In genomic region chr20:10710995-10711775, GRCh38 we compare ENCODE assay signal across 24 cellular contexts. TPM values are rescaled to one million over a fixed set of nuclear protein-coding genes. Genes with fewer than 3 reads are reported as not detected.
DNase-seq lines count a peak whose midpoint lies in the region; ATAC-seq and TF ChIP-seq lines count a peak whose summit lies in the region.
"Had no signal": no experiment of that assay in that cellular context is flagged by ENCODE, and none has a peak within 500 bp of the region (broad histone marks: within the 10 kb centered on the region; RNA-seq: fewer than 3 reads in every experiment).

No MANE protein-coding gene starts in this region.

- intact Hi-C loops in right cardiac atrium (cut with DNase I) (no loop called here), left ventricle myocardium superior (cut with micrococcal nuclease) (no loop called here), aorta (cut with DNase I) (no loop called here)

- H3K9me3 ChIP-seq in right cardiac atrium (ENCODE audit: control insufficient read depth, low read length) (no peaks in the 10 kb centered on the region), aorta (ENCODE audit: control insufficient read depth, low read length) (no peaks in the 10 kb centered on the region)
- H3K9me3 ChIP-seq: uterus had no signal

- H3K4me1 Mint-ChIP-seq in nephron progenitor cell: peaks cover 22% of the 10 kb centered on the region
- H3K4me1 Mint-ChIP-seq: activated CD4-positive, alpha-beta memory T cell treated with anti-CD3 and anti-CD28 coated beads, Interleukin-2, amount 10 ng/mL, durations not matched to agents 7 days and 5 days; activated naive CD8-positive, alpha-beta T cell treated with anti-CD3 and anti-CD28 coated beads for 36 hours; CD14-positive monocyte; immature natural killer cell; stimulated activated effector memory CD8-positive, alpha-beta T cell treated with anti-CD3 and anti-CD28 coated beads, Interleukin-12 subunit alpha, Interleukin-12 subunit beta, amount 100 ng/mL, for 72 hours had no signal

- WGBS in right cardiac atrium: 75% methylated on average over 6 of the region's 6 CpGs
- WGBS in aorta, 2 donors: 5 to 24% methylated on average over 6 of the region's 6 CpGs

- peak overlapping the region; percentile 0 for H3K27ac Mint-ChIP-seq in nephron progenitor cell
- H3K27ac Mint-ChIP-seq: activated CD4-positive, alpha-beta memory T cell treated with anti-CD3 and anti-CD28 coated beads, Interleukin-2, amount 10 ng/mL, durations not matched to agents 7 days and 5 days; activated naive CD8-positive, alpha-beta T cell treated with anti-CD3 and anti-CD28 coated beads for 36 hours; CD14-positive monocyte; immature natural killer cell; stimulated activated effector memory CD8-positive, alpha-beta T cell treated with anti-CD3 and anti-CD28 coated beads, Interleukin-12 subunit alpha, Interleukin-12 subunit beta, amount 100 ng/mL, for 72 hours had no signal

- H3K4me3 ChIP-seq in right cardiac atrium (ENCODE audit: low read length) (no peak overlapping the region), aorta (ENCODE audit: low read length in 2 of 2) (no peak overlapping the region)
- H3K4me3 ChIP-seq: dorsolateral prefrontal cortex, uterus had no signal

- H3K4me1 ChIP-seq in right cardiac atrium (ENCODE audit: control insufficient read depth, insufficient read depth, low read length) (no peaks in the 10 kb centered on the region), aorta (ENCODE audit: control insufficient read depth in 1 of 2, insufficient read depth in 2 of 2, low read length in 2 of 2) (peaks cover 1 to 6% of the 10 kb centered on the region in 2 donors)
- H3K4me1 ChIP-seq: uterus had no signal

- H3K27me3 Mint-ChIP-seq in nephron progenitor cell (ENCODE audit: low read depth, poor library complexity): no peaks in the 10 kb centered on the region

- H3K27ac ChIP-seq in right cardiac atrium (ENCODE audit: low read length) (no peak overlapping the region), aorta (ENCODE audit: low read depth in 1 of 2, low read length in 2 of 2) (peak overlapping the region in 1 of 2 donors; percentile 14)
- H3K27ac ChIP-seq: dorsolateral prefrontal cortex, uterus had no signal

- peak; percentile 34 to 77 for ATAC-seq in right cardiac atrium
- ATAC-seq in left ventricle myocardium superior: no peak
- peak; percentile 66 for ATAC-seq in aorta (ENCODE audit: low FRiP score)
- ATAC-seq in stimulated activated naive CD8-positive, alpha-beta T cell treated with anti-CD3 and anti-CD28 coated beads, Interleukin-15, Interleukin-2, amounts not matched to agents 100 U/mL and 50 U/mL, for 24 hours: no peak
- ATAC-seq: esophagus mucosa; stimulated activated effector memory CD8-positive, alpha-beta T cell treated with anti-CD3 and anti-CD28 coated beads, Interleukin-12 subunit alpha, Interleukin-12 subunit beta, amount 100 ng/mL, for 72 hours had no signal

- H3K9me3 Mint-ChIP-seq in nephron progenitor cell: no peaks in the 10 kb centered on the region
- H3K9me3 Mint-ChIP-seq: activated CD4-positive, alpha-beta memory T cell treated with anti-CD3 and anti-CD28 coated beads, Interleukin-2, amount 10 ng/mL, durations not matched to agents 7 days and 5 days; activated naive CD8-positive, alpha-beta T cell treated with anti-CD3 and anti-CD28 coated beads for 36 hours; immature natural killer cell had no signal

- no peaks in the 10 kb centered on the region for H3K36me3 Mint-ChIP-seq in nephron progenitor cell (ENCODE audit: low read depth)
- H3K36me3 Mint-ChIP-seq: activated naive CD8-positive, alpha-beta T cell treated with anti-CD3 and anti-CD28 coated beads for 36 hours; CD14-positive monocyte; immature natural killer cell; stimulated activated effector memory CD8-positive, alpha-beta T cell treated with anti-CD3 and anti-CD28 coated beads, Interleukin-12 subunit alpha, Interleukin-12 subunit beta, amount 100 ng/mL, for 72 hours had no signal

- H3K36me3 ChIP-seq in aorta (ENCODE audit: control insufficient read depth in 1 of 2, insufficient read depth in 2 of 2, low read length in 1 of 2): no peaks in the 10 kb centered on the region
- H3K36me3 ChIP-seq: uterus had no signal

- TF ChIP-seq CTCF in nephron progenitor cell (IDR thresholded peaks at IDR 0.05): no peak

- no peaks in the 10 kb centered on the region for H3K27me3 ChIP-seq in right cardiac atrium (ENCODE audit: control insufficient read depth, insufficient read depth)
- H3K27me3 ChIP-seq in aorta (ENCODE audit: control insufficient read depth in 1 of 2, insufficient read depth in 2 of 2, low read length in 1 of 2): no peaks in the 10 kb centered on the region
- H3K27me3 ChIP-seq: uterus had no signal

- no peak for DNase-seq in right cardiac atrium
- DNase-seq in left ventricle myocardium superior: no peak
- peak; percentile 87 for DNase-seq in kidney glomerular epithelial cell (lab: John Stamatoyannopoulos, UW)
- no peak for DNase-seq in nephron progenitor cell
- DNase-seq in aorta: no peak
- DNase-seq in SHP77 treated with DMSO at 0.1 percent for 48 hours (lab: John Stamatoyannopoulos, UW): no peak
- no peak for DNase-seq in stimulated activated naive CD8-positive, alpha-beta T cell treated with anti-CD3 and anti-CD28 coated beads, Interleukin-15, Interleukin-2, amounts not matched to agents 100 U/mL and 50 U/mL, for 24 hours
- no peak for DNase-seq in NCI-H345 (lab: John Stamatoyannopoulos, UW)
- DNase-seq: activated CD4-positive, alpha-beta memory T cell treated with anti-CD3 and anti-CD28 coated beads, Interleukin-2, amount 10 ng/mL, durations not matched to agents 7 days and 5 days; activated naive CD8-positive, alpha-beta T cell treated with anti-CD3 and anti-CD28 coated beads for 36 hours; activated T-cell treated with anti-CD3 and anti-CD28 coated beads, Interleukin-2, amount 50 U/mL, for 48 hours; DMS79 treated with DMSO at 0.1 percent for 48 hours; dorsolateral prefrontal cortex; glutamatergic neuron; GOT3; immature natural killer cell; NCI-H1092 treated with DMSO at 0.1 percent for 48 hours; NCI-H2171; NK-92 treated with Interleukin-12 subunit alpha and Interleukin-12 subunit beta, amount 100 ng/mL, for 24 hours; occipital lobe; uterus had no signal

- H3K4me3 Mint-ChIP-seq in nephron progenitor cell: no peak overlapping the region
- H3K4me3 Mint-ChIP-seq: activated CD4-positive, alpha-beta memory T cell treated with anti-CD3 and anti-CD28 coated beads, Interleukin-2, amount 10 ng/mL, durations not matched to agents 7 days and 5 days; activated naive CD8-positive, alpha-beta T cell treated with anti-CD3 and anti-CD28 coated beads for 36 hours; CD14-positive monocyte; immature natural killer cell; stimulated activated effector memory CD8-positive, alpha-beta T cell treated with anti-CD3 and anti-CD28 coated beads, Interleukin-12 subunit alpha, Interleukin-12 subunit beta, amount 100 ng/mL, for 72 hours had no signal

RNA-seq across cellular contexts. Expression of gene JAG1, which starts 37.4 kb away (rescaled TPM):
- total RNA-seq in right cardiac atrium: 10 to 100 TPM; 23.2 to 33.6 (median 30.0) TPM
- polyA plus RNA-seq in right cardiac atrium: 12.2 TPM
- 17.0 TPM for total RNA-seq in left ventricle myocardium superior
- total RNA-seq in aorta: 100 to 1,000 TPM; 133 to 226 TPM
- 100 to 1,000 TPM in 1 of 2 donors, 10 to 100 TPM in 1; 22.4 to 166 TPM for polyA plus RNA-seq in aorta

Comparison
In these comparisons a context has a peak if more than half of its experiments do, and no peak if none do; other contexts are left out.
1. ATAC-seq: peak in right cardiac atrium (2 of 2) and aorta (single experiment); none in left ventricle myocardium superior (single experiment) and stimulated activated naive CD8-positive, alpha-beta T cell treated with anti-CD3 and anti-CD28 coated beads, Interleukin-15, Interleukin-2, amounts not matched to agents 100 U/mL and 50 U/mL, for 24 hours (single experiment).